1 cellular context compared by ENCODE assay signal in genomic region chr21:31515253-31515652, GRCh38.
TF ChIP-seq lines count a peak whose summit lies in the region.

No MANE protein-coding gene starts in this region.

TF ChIP-seq in H1, 55 proteins besides CTCF, POLR2A, EP300 and RAD21 (continued from another document):
- TF ChIP-seq KDM4A (IDR thresholded peaks at IDR 0.05; ENCODE audit: low read depth, low read length, severe bottlenecking), result no peak
- TF ChIP-seq, protein P1, sequence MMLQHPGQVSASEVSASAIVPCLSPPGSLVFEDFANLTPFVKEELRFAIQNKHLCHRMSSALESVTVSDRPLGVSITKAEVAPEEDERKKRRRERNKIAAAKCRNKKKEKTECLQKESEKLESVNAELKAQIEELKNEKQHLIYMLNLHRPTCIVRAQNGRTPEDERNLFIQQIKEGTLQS (IDR thresholded peaks at IDR 0.05; ENCODE audit: insufficient read depth, low read depth, low read length), result no peak
- TF ChIP-seq, protein P2, sequence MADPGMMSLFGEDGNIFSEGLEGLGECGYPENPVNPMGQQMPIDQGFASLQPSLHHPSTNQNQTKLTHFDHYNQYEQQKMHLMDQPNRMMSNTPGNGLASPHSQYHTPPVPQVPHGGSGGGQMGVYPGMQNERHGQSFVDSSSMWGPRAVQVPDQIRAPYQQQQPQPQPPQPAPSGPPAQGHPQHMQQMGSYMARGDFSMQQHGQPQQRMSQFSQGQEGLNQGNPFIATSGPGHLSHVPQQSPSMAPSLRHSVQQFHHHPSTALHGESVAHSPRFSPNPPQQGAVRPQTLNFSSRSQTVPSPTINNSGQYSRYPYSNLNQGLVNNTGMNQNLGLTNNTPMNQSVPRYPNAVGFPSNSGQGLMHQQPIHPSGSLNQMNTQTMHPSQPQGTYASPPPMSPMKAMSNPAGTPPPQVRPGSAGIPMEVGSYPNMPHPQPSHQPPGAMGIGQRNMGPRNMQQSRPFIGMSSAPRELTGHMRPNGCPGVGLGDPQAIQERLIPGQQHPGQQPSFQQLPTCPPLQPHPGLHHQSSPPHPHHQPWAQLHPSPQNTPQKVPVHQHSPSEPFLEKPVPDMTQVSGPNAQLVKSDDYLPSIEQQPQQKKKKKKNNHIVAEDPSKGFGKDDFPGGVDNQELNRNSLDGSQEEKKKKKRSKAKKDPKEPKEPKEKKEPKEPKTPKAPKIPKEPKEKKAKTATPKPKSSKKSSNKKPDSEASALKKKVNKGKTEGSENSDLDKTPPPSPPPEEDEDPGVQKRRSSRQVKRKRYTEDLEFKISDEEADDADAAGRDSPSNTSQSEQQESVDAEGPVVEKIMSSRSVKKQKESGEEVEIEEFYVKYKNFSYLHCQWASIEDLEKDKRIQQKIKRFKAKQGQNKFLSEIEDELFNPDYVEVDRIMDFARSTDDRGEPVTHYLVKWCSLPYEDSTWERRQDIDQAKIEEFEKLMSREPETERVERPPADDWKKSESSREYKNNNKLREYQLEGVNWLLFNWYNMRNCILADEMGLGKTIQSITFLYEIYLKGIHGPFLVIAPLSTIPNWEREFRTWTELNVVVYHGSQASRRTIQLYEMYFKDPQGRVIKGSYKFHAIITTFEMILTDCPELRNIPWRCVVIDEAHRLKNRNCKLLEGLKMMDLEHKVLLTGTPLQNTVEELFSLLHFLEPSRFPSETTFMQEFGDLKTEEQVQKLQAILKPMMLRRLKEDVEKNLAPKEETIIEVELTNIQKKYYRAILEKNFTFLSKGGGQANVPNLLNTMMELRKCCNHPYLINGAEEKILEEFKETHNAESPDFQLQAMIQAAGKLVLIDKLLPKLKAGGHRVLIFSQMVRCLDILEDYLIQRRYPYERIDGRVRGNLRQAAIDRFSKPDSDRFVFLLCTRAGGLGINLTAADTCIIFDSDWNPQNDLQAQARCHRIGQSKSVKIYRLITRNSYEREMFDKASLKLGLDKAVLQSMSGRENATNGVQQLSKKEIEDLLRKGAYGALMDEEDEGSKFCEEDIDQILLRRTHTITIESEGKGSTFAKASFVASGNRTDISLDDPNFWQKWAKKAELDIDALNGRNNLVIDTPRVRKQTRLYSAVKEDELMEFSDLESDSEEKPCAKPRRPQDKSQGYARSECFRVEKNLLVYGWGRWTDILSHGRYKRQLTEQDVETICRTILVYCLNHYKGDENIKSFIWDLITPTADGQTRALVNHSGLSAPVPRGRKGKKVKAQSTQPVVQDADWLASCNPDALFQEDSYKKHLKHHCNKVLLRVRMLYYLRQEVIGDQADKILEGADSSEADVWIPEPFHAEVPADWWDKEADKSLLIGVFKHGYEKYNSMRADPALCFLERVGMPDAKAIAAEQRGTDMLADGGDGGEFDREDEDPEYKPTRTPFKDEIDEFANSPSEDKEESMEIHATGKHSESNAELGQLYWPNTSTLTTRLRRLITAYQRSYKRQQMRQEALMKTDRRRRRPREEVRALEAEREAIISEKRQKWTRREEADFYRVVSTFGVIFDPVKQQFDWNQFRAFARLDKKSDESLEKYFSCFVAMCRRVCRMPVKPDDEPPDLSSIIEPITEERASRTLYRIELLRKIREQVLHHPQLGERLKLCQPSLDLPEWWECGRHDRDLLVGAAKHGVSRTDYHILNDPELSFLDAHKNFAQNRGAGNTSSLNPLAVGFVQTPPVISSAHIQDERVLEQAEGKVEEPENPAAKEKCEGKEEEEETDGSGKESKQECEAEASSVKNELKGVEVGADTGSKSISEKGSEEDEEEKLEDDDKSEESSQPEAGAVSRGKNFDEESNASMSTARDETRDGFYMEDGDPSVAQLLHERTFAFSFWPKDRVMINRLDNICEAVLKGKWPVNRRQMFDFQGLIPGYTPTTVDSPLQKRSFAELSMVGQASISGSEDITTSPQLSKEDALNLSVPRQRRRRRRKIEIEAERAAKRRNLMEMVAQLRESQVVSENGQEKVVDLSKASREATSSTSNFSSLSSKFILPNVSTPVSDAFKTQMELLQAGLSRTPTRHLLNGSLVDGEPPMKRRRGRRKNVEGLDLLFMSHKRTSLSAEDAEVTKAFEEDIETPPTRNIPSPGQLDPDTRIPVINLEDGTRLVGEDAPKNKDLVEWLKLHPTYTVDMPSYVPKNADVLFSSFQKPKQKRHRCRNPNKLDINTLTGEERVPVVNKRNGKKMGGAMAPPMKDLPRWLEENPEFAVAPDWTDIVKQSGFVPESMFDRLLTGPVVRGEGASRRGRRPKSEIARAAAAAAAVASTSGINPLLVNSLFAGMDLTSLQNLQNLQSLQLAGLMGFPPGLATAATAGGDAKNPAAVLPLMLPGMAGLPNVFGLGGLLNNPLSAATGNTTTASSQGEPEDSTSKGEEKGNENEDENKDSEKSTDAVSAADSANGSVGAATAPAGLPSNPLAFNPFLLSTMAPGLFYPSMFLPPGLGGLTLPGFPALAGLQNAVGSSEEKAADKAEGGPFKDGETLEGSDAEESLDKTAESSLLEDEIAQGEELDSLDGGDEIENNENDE (IDR thresholded peaks at IDR 0.05; ENCODE audit: insufficient replicate concordance, low read length), result no peak
- TF ChIP-seq RFX5 (IDR thresholded peaks at IDR 0.05; ENCODE audit: borderline replicate concordance, low read depth, low read length), result no peak
- no peak for TF ChIP-seq GTF2F1 (IDR thresholded peaks at IDR 0.05; ENCODE audit: borderline replicate concordance, low read depth, low read length)
